Comparison of ENCODE assay signal across 27 cellular contexts in the genomic region with DNA sequence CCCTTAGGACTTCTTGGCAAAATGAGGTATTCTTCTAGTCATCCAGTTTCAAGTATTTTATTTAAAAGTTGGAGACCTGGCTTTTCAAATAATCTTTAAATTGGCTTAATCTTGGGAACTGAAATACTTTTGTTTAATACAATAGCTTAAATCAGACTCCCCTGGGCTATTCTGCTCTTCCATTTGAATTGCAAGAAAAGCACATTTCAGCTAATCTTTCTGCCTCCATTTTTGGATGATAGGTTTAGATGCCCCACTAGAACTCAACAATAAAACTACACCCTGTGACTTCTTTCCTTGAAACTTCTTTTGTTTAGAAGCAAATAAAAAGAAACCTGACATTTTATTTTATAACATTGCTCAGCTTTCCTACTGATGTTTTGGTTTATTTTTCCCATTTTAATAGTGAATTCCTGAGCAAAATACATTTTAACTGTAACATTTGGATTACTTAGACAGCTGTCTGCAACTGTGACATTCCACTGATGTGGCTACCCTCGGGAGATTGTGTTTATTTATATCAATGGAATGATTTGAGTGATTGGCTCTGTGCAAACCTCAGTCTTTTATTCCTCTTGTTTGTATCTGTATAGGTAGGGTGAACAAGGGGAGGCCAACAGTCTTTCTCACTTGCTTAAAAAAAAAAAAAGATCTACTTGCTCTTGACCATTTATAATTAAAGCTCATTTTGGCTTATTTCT.
"Had no signal": no experiment of that assay in that cellular context is flagged by ENCODE, and none has a peak within 500 bp of the region (broad histone marks: within the 10 kb centered on the region; RNA-seq: fewer than 3 reads in every experiment).

No MANE protein-coding gene starts in this region.

- H3K4me2 ChIP-seq: hepatocyte had no signal

- H3K9me3 Mint-ChIP-seq: mesothelial cell of epicardium; nephron; stimulated activated naive CD8-positive, alpha-beta T cell treated with anti-CD3 and anti-CD28 coated beads, Interleukin-15, amount 100 ng/mL, for 72 hours had no signal

- H3K4me1 Mint-ChIP-seq: naive thymus-derived CD4-positive, alpha-beta T cell; stimulated activated memory B cell treated with anti-CD40 and anti-IgM and Interleukin-4, amounts not matched to agents 10 μg/mL and 1 μg/mL and 100 μg/mL, for 72 hours; stimulated activated naive CD8-positive, alpha-beta T cell treated with anti-CD3 and anti-CD28 coated beads, Interleukin-15, amount 100 ng/mL, for 72 hours had no signal

- H3K36me3 Mint-ChIP-seq: mesothelial cell of epicardium; naive thymus-derived CD4-positive, alpha-beta T cell; stimulated activated memory B cell treated with anti-CD40 and anti-IgM and Interleukin-4, amounts not matched to agents 10 μg/mL and 1 μg/mL and 100 μg/mL, for 72 hours had no signal

- H2AFZ ChIP-seq: hepatocyte had no signal

- ATAC-seq: foreskin keratinocyte; gastroesophageal sphincter; heart left ventricle; left cardiac atrium; left lung; mucosa of descending colon; naive thymus-derived CD4-positive, alpha-beta T cell; pancreas; right lobe of liver; stimulated activated memory B cell treated with anti-CD40 and anti-IgM and Interleukin-4, amounts not matched to agents 10 μg/mL and 1 μg/mL and 100 μg/mL, for 72 hours; stimulated activated naive CD8-positive, alpha-beta T cell treated with anti-CD3 and anti-CD28 coated beads, Interleukin-15, amount 100 ng/mL, for 72 hours; upper lobe of right lung had no signal

- H3K4me3 ChIP-seq: colonic mucosa, esophagus muscularis mucosa, gastroesophageal sphincter, heart left ventricle, hepatocyte, left lung, mucosa of descending colon, pancreas, right lobe of liver, spleen, suprapubic skin, transverse colon, upper lobe of right lung, uterus had no signal

- H3K27ac Mint-ChIP-seq: dendritic cell treated with granulocyte-macrophage colony-stimulating factor and Interleukin-4, amounts not matched to agents 40 ng/mL and 50 ng/mL, for 4 days; mesothelial cell of epicardium; naive thymus-derived CD4-positive, alpha-beta T cell; nephron; stimulated activated memory B cell treated with anti-CD40 and anti-IgM and Interleukin-4, amounts not matched to agents 10 μg/mL and 1 μg/mL and 100 μg/mL, for 72 hours; stimulated activated naive CD8-positive, alpha-beta T cell treated with anti-CD3 and anti-CD28 coated beads, Interleukin-15, amount 100 ng/mL, for 72 hours had no signal

- DNase-seq: colonic mucosa; effector memory CD4-positive, alpha-beta T cell; foreskin keratinocyte; heart left ventricle; left cardiac atrium; left lung; mesenchymal stem cell; mucosa of descending colon; naive thymus-derived CD4-positive, alpha-beta T cell; occipital lobe; pancreas; retina; right lobe of liver; spleen; stimulated activated CD4-positive, alpha-beta T cell treated with anti-CD3 and anti-CD28 coated beads, Interleukin-4, amount 100 ng/mL, for 4 hours; stimulated activated naive CD8-positive, alpha-beta T cell treated with anti-CD3 and anti-CD28 coated beads, Interleukin-15, amount 100 ng/mL, for 72 hours; transverse colon; upper lobe of right lung; uterus had no signal

- H3K4me3 Mint-ChIP-seq: dendritic cell treated with granulocyte-macrophage colony-stimulating factor and Interleukin-4, amounts not matched to agents 40 ng/mL and 50 ng/mL, for 4 days; mesothelial cell of epicardium; naive thymus-derived CD4-positive, alpha-beta T cell; nephron; stimulated activated memory B cell treated with anti-CD40 and anti-IgM and Interleukin-4, amounts not matched to agents 10 μg/mL and 1 μg/mL and 100 μg/mL, for 72 hours; stimulated activated naive CD8-positive, alpha-beta T cell treated with anti-CD3 and anti-CD28 coated beads, Interleukin-15, amount 100 ng/mL, for 72 hours had no signal

- H3K79me2 ChIP-seq: hepatocyte had no signal

- H3K4me1 ChIP-seq: colonic mucosa, esophagus muscularis mucosa, gastroesophageal sphincter, heart left ventricle, left lung, pancreas, right lobe of liver, spleen, suprapubic skin, transverse colon, upper lobe of right lung, uterus had no signal

- H3K27me3 Mint-ChIP-seq: dendritic cell treated with granulocyte-macrophage colony-stimulating factor and Interleukin-4, amounts not matched to agents 40 ng/mL and 50 ng/mL, for 4 days; naive thymus-derived CD4-positive, alpha-beta T cell; stimulated activated memory B cell treated with anti-CD40 and anti-IgM and Interleukin-4, amounts not matched to agents 10 μg/mL and 1 μg/mL and 100 μg/mL, for 72 hours; stimulated activated naive CD8-positive, alpha-beta T cell treated with anti-CD3 and anti-CD28 coated beads, Interleukin-15, amount 100 ng/mL, for 72 hours had no signal

- H3K27me3 ChIP-seq: colonic mucosa, esophagus muscularis mucosa, foreskin keratinocyte, gastroesophageal sphincter, heart left ventricle, hepatocyte, left lung, pancreas, right lobe of liver, spleen, suprapubic skin, transverse colon, upper lobe of right lung, uterus had no signal

- H3K36me3 ChIP-seq: colonic mucosa, esophagus muscularis mucosa, gastroesophageal sphincter, heart left ventricle, left lung, pancreas, right lobe of liver, spleen, suprapubic skin, transverse colon, upper lobe of right lung, uterus had no signal

- H3K9me3 ChIP-seq: colonic mucosa, esophagus muscularis mucosa, gastroesophageal sphincter, heart left ventricle, pancreas, right lobe of liver, suprapubic skin, transverse colon, upper lobe of right lung, uterus had no signal

- H3K27ac ChIP-seq: colonic mucosa, esophagus muscularis mucosa, foreskin keratinocyte, gastroesophageal sphincter, heart left ventricle, hepatocyte, left lung, pancreas, right lobe of liver, spleen, suprapubic skin, transverse colon, upper lobe of right lung, uterus had no signal
